8 cellular contexts compared by ENCODE assay signal in genomic region chr6:123415844-123416468, GRCh38.
DNase-seq lines count a peak whose midpoint lies in the region; ATAC-seq, FAIRE-seq and TF ChIP-seq lines count a peak whose summit lies in the region.

No MANE protein-coding gene starts in this region.

- H3K9ac ChIP-seq in MM.1S (ENCODE audit: low read length) (no peak overlapping the region), colonic mucosa (ENCODE audit: low read depth in 2 of 2, low read length in 2 of 2) (no peak overlapping the region)

- no peak overlapping the region for H3K4me2 ChIP-seq in MM.1S (ENCODE audit: low read depth, low read length)

- H3K36me3 ChIP-seq in MM.1S (replicated peaks; ENCODE audit: insufficient read depth, low read length) (no peaks in the 10 kb centered on the region), colonic mucosa (no peaks in the 10 kb centered on the region), lower lobe of right lung (no peaks in the 10 kb centered on the region), thyroid gland (no peaks in the 10 kb centered on the region)

- 14% methylated on average over 6 of the region's 6 CpGs for WGBS in thyroid gland, 2 donors

- H3K9me2 ChIP-seq in MM.1S (replicated peaks; ENCODE audit: insufficient read depth, low read length) = no peaks in the 10 kb centered on the region

- H3K27ac ChIP-seq in MM.1S (ENCODE audit: low read length) (no peak overlapping the region), colonic mucosa (no peak overlapping the region), lower lobe of right lung (no peak overlapping the region), thyroid gland (no peak overlapping the region)

- H3F3A ChIP-seq in MM.1S (ENCODE audit: insufficient read depth, low read length) = no peaks in the 10 kb centered on the region

- H3K4me3 ChIP-seq in AG04449 (ENCODE audit: low read depth, low read length) (no peak overlapping the region), MM.1S (ENCODE audit: low read length) (no peak overlapping the region), colonic mucosa (no peak overlapping the region), lower lobe of right lung (no peak overlapping the region), thyroid gland (replicated peaks in 1 of 3) (no peak overlapping the region)

- H3K9me3 ChIP-seq in MM.1S (replicated peaks; ENCODE audit: insufficient read depth, low read length) (no peaks in the 10 kb centered on the region), colonic mucosa (no peaks in the 10 kb centered on the region), lower lobe of right lung (no peaks in the 10 kb centered on the region), thyroid gland (no peaks in the 10 kb centered on the region)

- H3K27me3 ChIP-seq in MM.1S (replicated peaks; ENCODE audit: insufficient read depth, low read length) (no peaks in the 10 kb centered on the region), colonic mucosa (no peaks in the 10 kb centered on the region), lower lobe of right lung (ENCODE audit: low read depth) (no peaks in the 10 kb centered on the region), thyroid gland (no peaks in the 10 kb centered on the region)

- no peak overlapping the region for H2AFZ ChIP-seq in MM.1S (ENCODE audit: low read length)

- FAIRE-seq in GM12891 (lab: Jason Lieb, UNC) = peak; percentile 76

- TF ChIP-seq CTCF in AG04449 (IDR thresholded peaks at IDR 0.05; ENCODE audit: insufficient read depth, low read length, missing control alignments) (peak; percentile 51), MM.1S (IDR thresholded peaks at IDR 0.05; ENCODE audit: low read length) (peak; percentile 67), colonic mucosa (IDR thresholded peaks at IDR 0.05) (peak; percentile 50), lower lobe of right lung (IDR thresholded peaks at IDR 0.05) (peak; percentile 63), thyroid gland (IDR thresholded peaks at IDR 0.05) (peak in 5 of 6 experiments; percentile 15 to 78 (median 63))

- POLR2A ChIA-PET in AG04449 (lab: Yijun Ruan, JAX) = no interaction called here

- H4K20me1 ChIP-seq in MM.1S (ENCODE audit: insufficient read depth, low read length) = no peaks in the 10 kb centered on the region

- DNase-seq in AG04449 (ENCODE audit: low read depth, low spot score) (peak; percentile 1), GM12891 (ENCODE audit: insufficient read length, low spot score) (peak; percentile 1), MM.1S (peak; percentile 76), SHP77 treated with DMSO at 0.1 percent for 48 hours (lab: John Stamatoyannopoulos, UW) (peak; percentile 41), colonic mucosa (peak; percentile 37), lower lobe of right lung (no peak), thyroid gland (peak; percentile 57 to 62)

- CTCF ChIA-PET in AG04449 (lab: Yijun Ruan, JAX) = interaction anchor here (0.9 to 2.1 kb wide), 2 partner anchors 25 to 299 kb away, joined by 3 to 6 read pairs; no protein-coding TSS in a partner anchor

- intact Hi-C loops in colonic mucosa (cut with DNase I) (loop anchor here (5.0 kb wide), 1 partner anchor 296 kb away; no protein-coding TSS in a partner anchor), lower lobe of right lung (cut with DNase I) (loop anchor here (10.0 kb wide), 1 partner anchor 299 kb away; no protein-coding TSS in a partner anchor), thyroid gland (cut with DNase I) (loop anchor here (5.0 kb wide), 1 partner anchor 301 kb away; no protein-coding TSS in a partner anchor)

- no peaks in the 10 kb centered on the region for H3K79me2 ChIP-seq in MM.1S (ENCODE audit: low read length)

- peak; percentile 95 for ATAC-seq in HG02642 (IDR thresholded peaks at IDR 0.05; ENCODE audit: poor library complexity, unreplicated experiment)
- ATAC-seq in lower lobe of right lung = peak; percentile 51 to 56

- TF ChIP-seq POLR2A in GM12891 (IDR thresholded peaks at IDR 0.05; ENCODE audit: low read depth, low read length) = no peak
- no peak for TF ChIP-seq POLR2A in thyroid gland (IDR thresholded peaks at IDR 0.05)

- H3K4me1 ChIP-seq in MM.1S (ENCODE audit: low read length) (no peaks in the 10 kb centered on the region), colonic mucosa (no peaks in the 10 kb centered on the region), lower lobe of right lung (no peaks in the 10 kb centered on the region), thyroid gland (no peaks in the 10 kb centered on the region)

TF ChIP-seq in GM12891, 5 proteins besides CTCF, POLR2A, EP300 and RAD21:
- no peak for TF ChIP-seq TAF1 (IDR thresholded peaks at IDR 0.05; ENCODE audit: low read depth, low read length)
- no peak for TF ChIP-seq SPI1 (IDR thresholded peaks at IDR 0.05; ENCODE audit: low read depth, low read length)
- no peak for TF ChIP-seq POLR2AphosphoS5 (IDR thresholded peaks at IDR 0.05; ENCODE audit: low read depth, low read length)
- TF ChIP-seq POU2F2 (IDR thresholded peaks at IDR 0.05; ENCODE audit: low read depth, low read length) = no peak
